ENCODE assay signal across 23 cellular contexts in the genomic region with DNA sequence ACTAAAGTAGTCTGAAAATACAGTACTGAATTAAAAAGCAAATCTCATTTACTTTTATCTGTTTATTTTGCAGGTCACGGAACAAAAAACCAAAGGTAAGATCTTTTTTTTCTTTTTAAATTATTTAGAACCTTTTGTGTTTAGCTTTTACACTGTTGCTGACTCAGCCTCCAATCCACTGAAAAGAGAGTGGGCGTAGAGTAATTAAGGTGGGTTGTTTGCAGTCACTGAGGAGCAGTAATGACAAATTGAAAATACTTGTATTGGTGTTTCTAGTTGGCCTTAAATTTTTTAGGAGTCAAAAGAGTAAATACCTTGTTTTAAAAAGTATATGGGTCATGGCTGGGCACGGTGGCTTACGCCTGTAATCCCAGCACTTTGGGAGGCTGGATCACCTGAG.
DNase-seq lines count a peak whose midpoint lies in the region; ATAC-seq, FAIRE-seq and TF ChIP-seq lines count a peak whose summit lies in the region.
"Had no signal": no experiment of that assay in that cellular context is flagged by ENCODE, and none has a peak within 500 bp of the region (broad histone marks: within the 10 kb centered on the region; RNA-seq: fewer than 3 reads in every experiment).

No MANE protein-coding gene starts in this region.

- no peak overlapping the region for H3K4me2 ChIP-seq in hepatocyte

- no peak overlapping the region for H2AFZ ChIP-seq in hepatocyte

- H3K9me2 ChIP-seq in hepatocyte (replicated peaks; ENCODE audit: insufficient read depth), result no peaks in the 10 kb centered on the region

- H3K36me3 ChIP-seq in bronchial epithelial cell (ENCODE audit: control insufficient read depth, insufficient read depth, low read length) (no peaks in the 10 kb centered on the region), hepatocyte (replicated peaks; ENCODE audit: insufficient read depth, low read depth) (no peaks in the 10 kb centered on the region)

- H3K27ac ChIP-seq in hepatocyte, result no peak overlapping the region
- H3K27ac ChIP-seq: ascending aorta, upper lobe of right lung had no signal

- H3K27me3 ChIP-seq in bronchial epithelial cell (ENCODE audit: control insufficient read depth, insufficient read depth, low read length) (no peaks in the 10 kb centered on the region), hepatocyte (no peaks in the 10 kb centered on the region)
- H3K27me3 ChIP-seq: ascending aorta, upper lobe of right lung had no signal

- H3K4me1 Mint-ChIP-seq in stimulated activated naive CD8-positive, alpha-beta T cell treated with anti-CD3 and anti-CD28 coated beads, Interleukin-15, Interleukin-2, amounts not matched to agents 100 ng/mL and 50 ng/mL, for 24 hours (ENCODE audit: low read depth), result peaks cover 79% of the 10 kb centered on the region

- no peaks in the 10 kb centered on the region for H3K27me3 Mint-ChIP-seq in stimulated activated naive CD8-positive, alpha-beta T cell treated with anti-CD3 and anti-CD28 coated beads, Interleukin-15, Interleukin-2, amounts not matched to agents 100 ng/mL and 50 ng/mL, for 24 hours
- H3K27me3 Mint-ChIP-seq: progenitor cell of endocrine pancreas had no signal

- peak overlapping the region; percentile 72 for H3K27ac Mint-ChIP-seq in stimulated activated naive CD8-positive, alpha-beta T cell treated with anti-CD3 and anti-CD28 coated beads, Interleukin-15, Interleukin-2, amounts not matched to agents 100 ng/mL and 50 ng/mL, for 24 hours

- peaks cover 15% of the 10 kb centered on the region for H4K20me1 ChIP-seq in hepatocyte (ENCODE audit: insufficient read depth, poor library complexity, severe bottlenecking)

- H3K4me3 ChIP-seq in bronchial epithelial cell (ENCODE audit: low read depth, low read length) (no peak overlapping the region), hepatocyte (no peak overlapping the region)
- H3K4me3 ChIP-seq: ascending aorta, upper lobe of right lung had no signal

- peaks cover 78% of the 10 kb centered on the region for H3K79me2 ChIP-seq in hepatocyte

- WGBS in hepatocyte (ENCODE audit: low lambda C conversion rate, missing lambda C conversion rate), result 96% methylated on average over 4 of the region's 4 CpGs

- H3K4me3 Mint-ChIP-seq in stimulated activated naive CD8-positive, alpha-beta T cell treated with anti-CD3 and anti-CD28 coated beads, Interleukin-15, Interleukin-2, amounts not matched to agents 100 ng/mL and 50 ng/mL, for 24 hours, result no peak overlapping the region
- H3K4me3 Mint-ChIP-seq: CD8-positive, alpha-beta memory T cell had no signal

- no peak for TF ChIP-seq CTCF in bronchial epithelial cell (IDR thresholded peaks at IDR 0.05; ENCODE audit: insufficient read depth, low read length, severe bottlenecking)
- no peak for TF ChIP-seq CTCF in hepatocyte (IDR thresholded peaks at IDR 0.05; ENCODE audit: poor library complexity)

- ATAC-seq in activated CD4-positive, CD25-positive, alpha-beta regulatory T cell treated with anti-CD3 and anti-CD28 coated beads, Interleukin-2, amount 50 U/mL, for 24 hours, result peak; percentile 39 to 53
- no peak for ATAC-seq in stimulated activated naive CD8-positive, alpha-beta T cell treated with anti-CD3 and anti-CD28 coated beads, Interleukin-15, Interleukin-2, amounts not matched to agents 100 U/mL and 50 U/mL, for 24 hours
- ATAC-seq: SK-N-SH treated with all-trans-retinoic acid at 6 μM for 48 hours, upper lobe of right lung had no signal

- no peaks in the 10 kb centered on the region for H3K9me3 ChIP-seq in hepatocyte (ENCODE audit: low read depth)
- H3K9me3 ChIP-seq: ascending aorta, upper lobe of right lung had no signal

- DNase-seq in activated CD4-positive, CD25-positive, alpha-beta regulatory T cell (lab: John Stamatoyannopoulos, UW), result no peak
- DNase-seq in stimulated activated naive CD8-positive, alpha-beta T cell treated with anti-CD3 and anti-CD28 coated beads, Interleukin-15, Interleukin-2, amounts not matched to agents 100 U/mL and 50 U/mL, for 24 hours, result no peak
- DNase-seq in bronchial epithelial cell (ENCODE audit: low read depth) (peak; percentile 39), T-helper 1 cell (no peak), hippocampal formation (lab: John Stamatoyannopoulos, UW) (no peak), hepatocyte (ENCODE audit: low spot score) (no peak)
- DNase-seq: 8988T; activated CD4-positive, CD25-positive, alpha-beta regulatory T cell treated with anti-CD3 and anti-CD28 coated beads, Interleukin-2, amount 50 U/mL, for 72 hours; activated CD8-positive, alpha-beta memory T cell treated with anti-CD3 and anti-CD28 coated beads, Interleukin-2, amount 50 U/mL, for 4 hours; CD8-positive, alpha-beta memory T cell; DMS53; KBM-7; NCI-H1417 treated with DMSO at 0.1 percent for 48 hours; NCI-H2107; NCI-H446; NCI-H82; upper lobe of right lung had no signal

- FAIRE-seq in bronchial epithelial cell (lab: Jason Lieb, UNC), result no peak
- FAIRE-seq: G401.6 had no signal

- H3K9me3 Mint-ChIP-seq in stimulated activated naive CD8-positive, alpha-beta T cell treated with anti-CD3 and anti-CD28 coated beads, Interleukin-15, Interleukin-2, amounts not matched to agents 100 ng/mL and 50 ng/mL, for 24 hours, result no peaks in the 10 kb centered on the region
- H3K9me3 Mint-ChIP-seq: CD8-positive, alpha-beta memory T cell had no signal

- H3K36me3 Mint-ChIP-seq in stimulated activated naive CD8-positive, alpha-beta T cell treated with anti-CD3 and anti-CD28 coated beads, Interleukin-15, Interleukin-2, amounts not matched to agents 100 ng/mL and 50 ng/mL, for 24 hours (ENCODE audit: low read depth), result peaks cover 30% of the 10 kb centered on the region

- H3K4me1 ChIP-seq in hepatocyte (ENCODE audit: insufficient read depth), result peaks cover 3% of the 10 kb centered on the region
- H3K4me1 ChIP-seq: ascending aorta, upper lobe of right lung had no signal
